In the genomic region with DNA sequence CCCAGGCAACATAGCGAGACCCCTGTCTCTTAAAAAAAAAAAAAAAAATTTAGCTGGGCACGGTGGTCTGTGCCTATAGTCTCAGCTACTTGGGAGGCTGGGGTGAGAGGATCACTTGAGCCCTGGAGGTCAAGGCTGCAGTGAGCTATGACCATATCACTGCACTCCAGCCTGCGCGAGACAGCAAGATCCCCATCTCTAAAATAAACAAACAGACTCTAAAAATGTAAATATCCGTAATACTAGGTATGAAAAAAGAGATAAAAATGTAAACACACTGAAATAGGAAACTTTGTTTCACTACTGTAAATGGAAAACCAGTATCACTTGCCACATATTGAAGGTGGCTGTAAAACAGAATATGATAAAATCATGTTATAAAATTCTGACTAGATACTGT, we compare ENCODE assay signal across 1 cellular context.
A peak's percentile ranks its signal among the peaks of the same experiment; 100 is the strongest.
TF ChIP-seq lines count a peak whose summit lies in the region.

No MANE protein-coding gene starts in this region.

TF ChIP-seq in K562, 482 proteins besides CTCF, POLR2A, EP300 and RAD21 (continues in another document):
- TF ChIP-seq ZNF699 (CRISPR knock-in tag; IDR thresholded peaks at IDR 0.05; ENCODE audit: insufficient replicate concordance), result no peak
- no peak for TF ChIP-seq SP1 (CRISPR knock-in tag; IDR thresholded peaks at IDR 0.05)
- TF ChIP-seq, protein P1, sequence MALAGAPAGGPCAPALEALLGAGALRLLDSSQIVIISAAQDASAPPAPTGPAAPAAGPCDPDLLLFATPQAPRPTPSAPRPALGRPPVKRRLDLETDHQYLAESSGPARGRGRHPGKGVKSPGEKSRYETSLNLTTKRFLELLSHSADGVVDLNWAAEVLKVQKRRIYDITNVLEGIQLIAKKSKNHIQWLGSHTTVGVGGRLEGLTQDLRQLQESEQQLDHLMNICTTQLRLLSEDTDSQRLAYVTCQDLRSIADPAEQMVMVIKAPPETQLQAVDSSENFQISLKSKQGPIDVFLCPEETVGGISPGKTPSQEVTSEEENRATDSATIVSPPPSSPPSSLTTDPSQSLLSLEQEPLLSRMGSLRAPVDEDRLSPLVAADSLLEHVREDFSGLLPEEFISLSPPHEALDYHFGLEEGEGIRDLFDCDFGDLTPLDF (CRISPR knock-in tag; IDR thresholded peaks at IDR 0.05), result no peak
- TF ChIP-seq, protein P2, sequence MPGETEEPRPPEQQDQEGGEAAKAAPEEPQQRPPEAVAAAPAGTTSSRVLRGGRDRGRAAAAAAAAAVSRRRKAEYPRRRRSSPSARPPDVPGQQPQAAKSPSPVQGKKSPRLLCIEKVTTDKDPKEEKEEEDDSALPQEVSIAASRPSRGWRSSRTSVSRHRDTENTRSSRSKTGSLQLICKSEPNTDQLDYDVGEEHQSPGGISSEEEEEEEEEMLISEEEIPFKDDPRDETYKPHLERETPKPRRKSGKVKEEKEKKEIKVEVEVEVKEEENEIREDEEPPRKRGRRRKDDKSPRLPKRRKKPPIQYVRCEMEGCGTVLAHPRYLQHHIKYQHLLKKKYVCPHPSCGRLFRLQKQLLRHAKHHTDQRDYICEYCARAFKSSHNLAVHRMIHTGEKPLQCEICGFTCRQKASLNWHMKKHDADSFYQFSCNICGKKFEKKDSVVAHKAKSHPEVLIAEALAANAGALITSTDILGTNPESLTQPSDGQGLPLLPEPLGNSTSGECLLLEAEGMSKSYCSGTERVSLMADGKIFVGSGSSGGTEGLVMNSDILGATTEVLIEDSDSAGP (CRISPR knock-in tag; IDR thresholded peaks at IDR 0.05), result no peak
- no peak for TF ChIP-seq PPARD (CRISPR knock-in tag; IDR thresholded peaks at IDR 0.05)
- no peak for TF ChIP-seq KDM1A (IDR thresholded peaks at IDR 0.05)
- no peak for TF ChIP-seq ZNF384 (IDR thresholded peaks at IDR 0.05; ENCODE audit: low read depth, low read length)
- TF ChIP-seq, protein P3, sequence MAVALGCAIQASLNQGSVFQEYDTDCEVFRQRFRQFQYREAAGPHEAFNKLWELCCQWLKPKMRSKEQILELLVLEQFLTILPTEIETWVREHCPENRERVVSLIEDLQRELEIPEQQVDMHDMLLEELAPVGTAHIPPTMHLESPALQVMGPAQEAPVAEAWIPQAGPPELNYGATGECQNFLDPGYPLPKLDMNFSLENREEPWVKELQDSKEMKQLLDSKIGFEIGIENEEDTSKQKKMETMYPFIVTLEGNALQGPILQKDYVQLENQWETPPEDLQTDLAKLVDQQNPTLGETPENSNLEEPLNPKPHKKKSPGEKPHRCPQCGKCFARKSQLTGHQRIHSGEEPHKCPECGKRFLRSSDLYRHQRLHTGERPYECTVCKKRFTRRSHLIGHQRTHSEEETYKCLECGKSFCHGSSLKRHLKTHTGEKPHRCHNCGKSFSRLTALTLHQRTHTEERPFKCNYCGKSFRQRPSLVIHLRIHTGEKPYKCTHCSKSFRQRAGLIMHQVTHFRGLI (CRISPR knock-in tag; IDR thresholded peaks at IDR 0.05), result no peak
- no peak for TF ChIP-seq NFE2L1 (tag; IDR thresholded peaks at IDR 0.05; ENCODE audit: borderline replicate concordance, low read depth)
- TF ChIP-seq SMAD3 (CRISPR knock-in tag; conservative IDR thresholded peaks at IDR 0.05), result no peak
- TF ChIP-seq TCF3 (CRISPR knock-in tag; IDR thresholded peaks at IDR 0.05), result peak; percentile 24; the same call in 1 of the 2 replicates
- TF ChIP-seq ZNF263 (CRISPR knock-in tag; IDR thresholded peaks at IDR 0.05; ENCODE audit: borderline replicate concordance), result no peak
- TF ChIP-seq, protein P4, sequence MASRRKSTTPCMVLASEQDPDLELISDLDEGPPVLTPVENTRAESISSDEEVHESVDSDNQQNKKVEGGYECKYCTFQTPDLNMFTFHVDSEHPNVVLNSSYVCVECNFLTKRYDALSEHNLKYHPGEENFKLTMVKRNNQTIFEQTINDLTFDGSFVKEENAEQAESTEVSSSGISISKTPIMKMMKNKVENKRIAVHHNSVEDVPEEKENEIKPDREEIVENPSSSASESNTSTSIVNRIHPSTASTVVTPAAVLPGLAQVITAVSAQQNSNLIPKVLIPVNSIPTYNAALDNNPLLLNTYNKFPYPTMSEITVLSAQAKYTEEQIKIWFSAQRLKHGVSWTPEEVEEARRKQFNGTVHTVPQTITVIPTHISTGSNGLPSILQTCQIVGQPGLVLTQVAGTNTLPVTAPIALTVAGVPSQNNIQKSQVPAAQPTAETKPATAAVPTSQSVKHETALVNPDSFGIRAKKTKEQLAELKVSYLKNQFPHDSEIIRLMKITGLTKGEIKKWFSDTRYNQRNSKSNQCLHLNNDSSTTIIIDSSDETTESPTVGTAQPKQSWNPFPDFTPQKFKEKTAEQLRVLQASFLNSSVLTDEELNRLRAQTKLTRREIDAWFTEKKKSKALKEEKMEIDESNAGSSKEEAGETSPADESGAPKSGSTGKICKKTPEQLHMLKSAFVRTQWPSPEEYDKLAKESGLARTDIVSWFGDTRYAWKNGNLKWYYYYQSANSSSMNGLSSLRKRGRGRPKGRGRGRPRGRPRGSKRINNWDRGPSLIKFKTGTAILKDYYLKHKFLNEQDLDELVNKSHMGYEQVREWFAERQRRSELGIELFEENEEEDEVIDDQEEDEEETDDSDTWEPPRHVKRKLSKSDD (conservative IDR thresholded peaks at IDR 0.05; ENCODE audit: low read length), result no peak
- no peak for TF ChIP-seq GTF2F1 (IDR thresholded peaks at IDR 0.05; ENCODE audit: low read depth, low read length)
- no peak for TF ChIP-seq GATA2 (CRISPR knock-in tag; IDR thresholded peaks at IDR 0.05)
- TF ChIP-seq, protein P5, sequence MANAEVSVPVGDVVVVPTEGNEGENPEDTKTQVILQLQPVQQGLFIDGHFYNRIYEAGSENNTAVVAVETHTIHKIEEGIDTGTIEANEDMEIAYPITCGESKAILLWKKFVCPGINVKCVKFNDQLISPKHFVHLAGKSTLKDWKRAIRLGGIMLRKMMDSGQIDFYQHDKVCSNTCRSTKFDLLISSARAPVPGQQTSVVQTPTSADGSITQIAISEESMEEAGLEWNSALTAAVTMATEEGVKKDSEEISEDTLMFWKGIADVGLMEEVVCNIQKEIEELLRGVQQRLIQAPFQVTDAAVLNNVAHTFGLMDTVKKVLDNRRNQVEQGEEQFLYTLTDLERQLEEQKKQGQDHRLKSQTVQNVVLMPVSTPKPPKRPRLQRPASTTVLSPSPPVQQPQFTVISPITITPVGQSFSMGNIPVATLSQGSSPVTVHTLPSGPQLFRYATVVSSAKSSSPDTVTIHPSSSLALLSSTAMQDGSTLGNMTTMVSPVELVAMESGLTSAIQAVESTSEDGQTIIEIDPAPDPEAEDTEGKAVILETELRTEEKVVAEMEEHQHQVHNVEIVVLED (CRISPR knock-in tag; IDR thresholded peaks at IDR 0.05), result no peak
- TF ChIP-seq HIVEP1 (CRISPR knock-in tag; IDR thresholded peaks at IDR 0.05), result no peak
- TF ChIP-seq SETDB1 (IDR thresholded peaks at IDR 0.05; ENCODE audit: low read length), result no peak
- TF ChIP-seq MYBL2 (IDR thresholded peaks at IDR 0.05; ENCODE audit: low read depth), result no peak
- no peak for TF ChIP-seq MYBL2 (CRISPR knock-in tag; IDR thresholded peaks at IDR 0.05; ENCODE audit: borderline replicate concordance)
- no peak for TF ChIP-seq PML (IDR thresholded peaks at IDR 0.05; ENCODE audit: low read length)
- no peak for TF ChIP-seq TRIM24 (IDR thresholded peaks at IDR 0.05)
- TF ChIP-seq HMGN3 (IDR thresholded peaks at IDR 0.05; ENCODE audit: borderline replicate concordance, extremely low read depth, insufficient read length, low read depth, low read length), result no peak
- TF ChIP-seq, protein P6, sequence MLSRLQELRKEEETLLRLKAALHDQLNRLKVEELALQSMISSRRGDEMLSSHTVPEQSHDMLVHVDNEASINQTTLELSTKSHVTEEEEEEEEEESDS (CRISPR knock-in tag; IDR thresholded peaks at IDR 0.05), result no peak
- TF ChIP-seq ADNP (tag; IDR thresholded peaks at IDR 0.05), result no peak
- no peak for TF ChIP-seq BRF1 (IDR thresholded peaks at IDR 0.05; ENCODE audit: borderline replicate concordance, extremely low read depth, insufficient read length)
- TF ChIP-seq GATAD2A (IDR thresholded peaks at IDR 0.05), result no peak
- TF ChIP-seq ZNF121 (CRISPR knock-in tag; conservative IDR thresholded peaks at IDR 0.05), result no peak
- peak; percentile 69; the same call in 1 of the 2 replicates for TF ChIP-seq SMARCE1 (IDR thresholded peaks at IDR 0.05)
- TF ChIP-seq, protein P7, sequence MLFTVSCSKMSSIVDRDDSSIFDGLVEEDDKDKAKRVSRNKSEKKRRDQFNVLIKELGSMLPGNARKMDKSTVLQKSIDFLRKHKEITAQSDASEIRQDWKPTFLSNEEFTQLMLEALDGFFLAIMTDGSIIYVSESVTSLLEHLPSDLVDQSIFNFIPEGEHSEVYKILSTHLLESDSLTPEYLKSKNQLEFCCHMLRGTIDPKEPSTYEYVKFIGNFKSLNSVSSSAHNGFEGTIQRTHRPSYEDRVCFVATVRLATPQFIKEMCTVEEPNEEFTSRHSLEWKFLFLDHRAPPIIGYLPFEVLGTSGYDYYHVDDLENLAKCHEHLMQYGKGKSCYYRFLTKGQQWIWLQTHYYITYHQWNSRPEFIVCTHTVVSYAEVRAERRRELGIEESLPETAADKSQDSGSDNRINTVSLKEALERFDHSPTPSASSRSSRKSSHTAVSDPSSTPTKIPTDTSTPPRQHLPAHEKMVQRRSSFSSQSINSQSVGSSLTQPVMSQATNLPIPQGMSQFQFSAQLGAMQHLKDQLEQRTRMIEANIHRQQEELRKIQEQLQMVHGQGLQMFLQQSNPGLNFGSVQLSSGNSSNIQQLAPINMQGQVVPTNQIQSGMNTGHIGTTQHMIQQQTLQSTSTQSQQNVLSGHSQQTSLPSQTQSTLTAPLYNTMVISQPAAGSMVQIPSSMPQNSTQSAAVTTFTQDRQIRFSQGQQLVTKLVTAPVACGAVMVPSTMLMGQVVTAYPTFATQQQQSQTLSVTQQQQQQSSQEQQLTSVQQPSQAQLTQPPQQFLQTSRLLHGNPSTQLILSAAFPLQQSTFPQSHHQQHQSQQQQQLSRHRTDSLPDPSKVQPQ (CRISPR knock-in tag; IDR thresholded peaks at IDR 0.05; ENCODE audit: borderline replicate concordance), result no peak
- TF ChIP-seq FOSL1 (tag; conservative IDR thresholded peaks at IDR 0.05), result peak; percentile 36; the same call in 1 of the 2 replicates
- 0 out of 4 replicates have a peak, but pooled peaks of 1 of the 2 experiments have one; percentile 12 for TF ChIP-seq NRF1 (conservative IDR thresholded peaks at IDR 0.05 in 1 of 2, IDR thresholded peaks at IDR 0.05 in 1 of 2)
- no peak for TF ChIP-seq NFRKB (IDR thresholded peaks at IDR 0.05; ENCODE audit: low read depth)
- no peak for TF ChIP-seq ZNF696 (CRISPR knock-in tag; conservative IDR thresholded peaks at IDR 0.05)
- TF ChIP-seq, protein P8, sequence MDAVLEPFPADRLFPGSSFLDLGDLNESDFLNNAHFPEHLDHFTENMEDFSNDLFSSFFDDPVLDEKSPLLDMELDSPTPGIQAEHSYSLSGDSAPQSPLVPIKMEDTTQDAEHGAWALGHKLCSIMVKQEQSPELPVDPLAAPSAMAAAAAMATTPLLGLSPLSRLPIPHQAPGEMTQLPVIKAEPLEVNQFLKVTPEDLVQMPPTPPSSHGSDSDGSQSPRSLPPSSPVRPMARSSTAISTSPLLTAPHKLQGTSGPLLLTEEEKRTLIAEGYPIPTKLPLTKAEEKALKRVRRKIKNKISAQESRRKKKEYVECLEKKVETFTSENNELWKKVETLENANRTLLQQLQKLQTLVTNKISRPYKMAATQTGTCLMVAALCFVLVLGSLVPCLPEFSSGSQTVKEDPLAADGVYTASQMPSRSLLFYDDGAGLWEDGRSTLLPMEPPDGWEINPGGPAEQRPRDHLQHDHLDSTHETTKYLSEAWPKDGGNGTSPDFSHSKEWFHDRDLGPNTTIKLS (IDR thresholded peaks at IDR 0.05; ENCODE audit: borderline replicate concordance, low read depth), result no peak
- TF ChIP-seq, protein P9, sequence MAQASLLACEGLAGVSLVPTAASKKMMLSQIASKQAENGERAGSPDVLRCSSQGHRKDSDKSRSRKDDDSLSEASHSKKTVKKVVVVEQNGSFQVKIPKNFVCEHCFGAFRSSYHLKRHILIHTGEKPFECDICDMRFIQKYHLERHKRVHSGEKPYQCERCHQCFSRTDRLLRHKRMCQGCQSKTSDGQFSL (CRISPR knock-in tag; IDR thresholded peaks at IDR 0.05), result no peak
- TF ChIP-seq, protein P9 (tag; IDR thresholded peaks at IDR 0.05), result no peak
- no peak for TF ChIP-seq GTF2A2 (tag; IDR thresholded peaks at IDR 0.05)
- no peak for TF ChIP-seq ZC3H8 (IDR thresholded peaks at IDR 0.05)
- no peak for TF ChIP-seq SREBF2 (CRISPR knock-in tag; IDR thresholded peaks at IDR 0.05)
- TF ChIP-seq ZNF316 (IDR thresholded peaks at IDR 0.05), result no peak
- TF ChIP-seq RBFOX2 (IDR thresholded peaks at IDR 0.05; ENCODE audit: low read depth, low read length), result no peak
- TF ChIP-seq, protein P10, sequence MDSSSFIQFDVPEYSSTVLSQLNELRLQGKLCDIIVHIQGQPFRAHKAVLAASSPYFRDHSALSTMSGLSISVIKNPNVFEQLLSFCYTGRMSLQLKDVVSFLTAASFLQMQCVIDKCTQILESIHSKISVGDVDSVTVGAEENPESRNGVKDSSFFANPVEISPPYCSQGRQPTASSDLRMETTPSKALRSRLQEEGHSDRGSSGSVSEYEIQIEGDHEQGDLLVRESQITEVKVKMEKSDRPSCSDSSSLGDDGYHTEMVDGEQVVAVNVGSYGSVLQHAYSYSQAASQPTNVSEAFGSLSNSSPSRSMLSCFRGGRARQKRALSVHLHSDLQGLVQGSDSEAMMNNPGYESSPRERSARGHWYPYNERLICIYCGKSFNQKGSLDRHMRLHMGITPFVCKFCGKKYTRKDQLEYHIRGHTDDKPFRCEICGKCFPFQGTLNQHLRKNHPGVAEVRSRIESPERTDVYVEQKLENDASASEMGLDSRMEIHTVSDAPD (CRISPR knock-in tag; IDR thresholded peaks at IDR 0.05), result no peak
- TF ChIP-seq CBFA2T3 (IDR thresholded peaks at IDR 0.05), result peak; percentile 46; the same call in 1 of the 2 replicates
- peak; percentile 38; the same call in 1 of the 2 replicates for TF ChIP-seq SOX6 (IDR thresholded peaks at IDR 0.05)
- no peak for TF ChIP-seq XRCC5 (IDR thresholded peaks at IDR 0.05; ENCODE audit: low read depth, low read length)
